21 cellular contexts compared by ENCODE assay signal in genomic region chr16:60419859-60420258, GRCh38.
"Had no signal": no experiment of that assay in that cellular context is flagged by ENCODE, and none has a peak within 500 bp of the region (broad histone marks: within the 10 kb centered on the region; RNA-seq: fewer than 3 reads in every experiment).

No MANE protein-coding gene starts in this region.

- H3K4me3 ChIP-seq: colonic mucosa, heart left ventricle, ovary, right atrium auricular region, sigmoid colon, skin epidermis, testis, tibial nerve, upper lobe of right lung, vagina had no signal

- H3K9me3 ChIP-seq: colonic mucosa, ovary, right atrium auricular region, sigmoid colon, testis, tibial nerve, upper lobe of right lung, vagina had no signal

- H3K27me3 ChIP-seq: colonic mucosa, heart left ventricle, ovary, right atrium auricular region, sigmoid colon, testis, tibial nerve, upper lobe of right lung, vagina had no signal

- DNase-seq: colonic mucosa; dermis blood vessel endothelial cell; erythroblast; heart left ventricle; hypothalamus; immature natural killer cell; left colon; natural killer cell; nucleus accumbens; ovary; sigmoid colon; stimulated activated CD4-positive, alpha-beta T cell treated with anti-CD3 and anti-CD28 coated beads, Interleukin-2, amount 100 ng/mL, for 24 hours; stimulated activated CD4-positive, alpha-beta T cell treated with anti-CD3 and anti-CD28 coated beads, Interleukin-4, amount 100 ng/mL, for 4 hours; stimulated activated naive B cell treated with anti-CD40 and anti-IgM and Interleukin-4, amounts not matched to agents 10 μg/mL and 1 μg/mL and 100 μg/mL, for 72 hours; stimulated activated naive CD8-positive, alpha-beta T cell treated with anti-CD3 and anti-CD28 coated beads, Interleukin-15, amount 100 ng/mL, for 72 hours; testis; upper lobe of right lung had no signal

- H3K27ac ChIP-seq: colonic mucosa, heart left ventricle, ovary, right atrium auricular region, sigmoid colon, skin epidermis, testis, tibial nerve, upper lobe of right lung, vagina had no signal

- H3K4me1 ChIP-seq: colonic mucosa, heart left ventricle, right atrium auricular region, sigmoid colon, testis, tibial nerve, upper lobe of right lung, vagina had no signal

- H3K36me3 ChIP-seq: colonic mucosa, heart left ventricle, ovary, right atrium auricular region, sigmoid colon, tibial nerve, upper lobe of right lung, vagina had no signal
